In the genomic region with DNA sequence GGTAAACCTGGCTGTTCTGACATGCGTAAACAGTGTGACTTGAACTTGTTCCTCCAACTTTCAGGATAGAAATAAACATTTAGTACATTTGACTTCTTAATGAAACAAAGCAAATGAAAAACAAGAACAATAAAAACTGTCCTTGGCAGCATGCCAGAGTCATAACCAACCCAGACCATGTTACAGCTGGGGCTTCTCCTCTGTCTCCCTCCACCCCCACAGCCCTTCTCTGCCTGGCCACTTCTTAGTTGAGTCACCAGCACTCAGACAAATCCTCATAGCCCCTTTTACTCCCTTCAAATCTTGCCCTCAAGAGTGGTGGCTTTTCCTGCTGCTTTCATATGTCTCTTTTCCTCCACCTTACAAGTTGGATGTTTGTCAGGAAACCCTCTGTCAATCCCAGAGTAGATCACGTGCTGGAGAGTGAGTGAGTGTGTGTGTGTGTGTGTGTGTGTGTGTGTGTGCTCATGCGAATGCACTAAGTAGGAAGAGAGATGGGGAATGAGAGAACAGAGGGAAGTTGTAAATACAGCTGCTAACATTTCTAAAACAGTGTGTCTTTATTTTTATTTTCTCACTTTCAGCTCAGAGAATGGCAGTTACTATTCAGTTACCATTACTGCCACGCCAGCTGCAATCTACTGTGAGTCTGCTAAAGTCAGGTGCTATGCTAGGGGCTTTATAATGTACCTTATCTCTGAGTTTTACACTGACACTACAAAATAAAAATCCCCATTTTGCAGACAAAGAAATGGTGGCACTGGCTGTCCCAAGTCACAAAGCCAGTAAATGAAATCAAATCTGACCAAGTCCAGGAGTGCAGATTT, we compare ENCODE assay signal across 8 cellular contexts. TPM values are rescaled to one million over a fixed set of nuclear protein-coding genes. Genes with fewer than 3 reads are reported as not detected.
DNase-seq lines count a peak whose midpoint lies in the region; TF ChIP-seq lines count a peak whose summit lies in the region.

No MANE protein-coding gene starts in this region.

- H3K9ac ChIP-seq in endodermal cell (ENCODE audit: extremely low read depth, low read length, poor library complexity, severe bottlenecking), result no peak overlapping the region
- H3K9ac ChIP-seq in muscle layer of colon (ENCODE audit: low read length), result peak overlapping the region; percentile 28

- H3K27ac ChIP-seq in endodermal cell (ENCODE audit: low read depth, low read length), result peak overlapping the region; percentile 90
- H3K27ac ChIP-seq in muscle layer of colon (ENCODE audit: low read depth, low read length), result peak overlapping the region; percentile 79

- H3K4me3 ChIP-seq in endodermal cell (ENCODE audit: low read length) (no peak overlapping the region), muscle layer of colon (ENCODE audit: low read depth in 1 of 2, low read length in 2 of 2) (peak overlapping the region in 1 of 2 donors; percentile 20)

- H3K4me1 Mint-ChIP-seq in HFFc6 (ENCODE audit: low read depth) (peaks cover 73% of the 10 kb centered on the region), endodermal cell (peaks cover 9% of the 10 kb centered on the region), type B pancreatic cell (ENCODE audit: unreplicated experiment) (peaks cover 40% of the 10 kb centered on the region)

- TF ChIP-seq CTCF in HFFc6 (IDR thresholded peaks at IDR 0.05), result no peak
- TF ChIP-seq CTCF in endodermal cell (conservative IDR thresholded peaks at IDR 0.05), result no peak
- no peak for TF ChIP-seq CTCF in type B pancreatic cell (conservative IDR thresholded peaks at IDR 0.05)

- no peaks in the 10 kb centered on the region for H3K36me3 ChIP-seq in endodermal cell (ENCODE audit: control insufficient read depth, insufficient read depth, low read length)
- peaks cover 16% of the 10 kb centered on the region for H3K36me3 ChIP-seq in muscle layer of colon (ENCODE audit: insufficient read depth, low read length)

- H3K4me1 ChIP-seq in endodermal cell (ENCODE audit: control insufficient read depth, insufficient read depth, low read length) (no peaks in the 10 kb centered on the region), muscle layer of colon (ENCODE audit: insufficient read depth, low read length) (peaks cover 66% of the 10 kb centered on the region)

- peaks cover 21% of the 10 kb centered on the region for H3K36me3 Mint-ChIP-seq in HFFc6 (ENCODE audit: low read depth)
- H3K36me3 Mint-ChIP-seq in endodermal cell (ENCODE audit: low read depth), result peaks cover 20% of the 10 kb centered on the region
- H3K36me3 Mint-ChIP-seq in type B pancreatic cell, result peaks cover 23% of the 10 kb centered on the region

- 87 to 100% methylated on average over 1 to 4 of the region's 4 CpGs for WGBS in endodermal cell (ENCODE audit: insufficient coverage in 1 of 2, insufficient read length in 1 of 2), 2 experiments

- H3K27me3 ChIP-seq in endodermal cell (ENCODE audit: control insufficient read depth, insufficient read depth, low read length, poor library complexity, severe bottlenecking) (no peaks in the 10 kb centered on the region), muscle layer of colon (ENCODE audit: control insufficient read depth in 1 of 2, insufficient read depth in 2 of 2, low read length in 2 of 2) (no peaks in the 10 kb centered on the region)

- H3K9me3 Mint-ChIP-seq in HFFc6, result no peaks in the 10 kb centered on the region
- peaks cover 4% of the 10 kb centered on the region for H3K9me3 Mint-ChIP-seq in endodermal cell
- H3K9me3 Mint-ChIP-seq in type B pancreatic cell, result no peaks in the 10 kb centered on the region

- H3K27ac Mint-ChIP-seq in HFFc6 (peak overlapping the region; percentile 79), endodermal cell (no peak overlapping the region), type B pancreatic cell (peak overlapping the region; percentile 87)

- H3K4me3 Mint-ChIP-seq in HFFc6 (peak overlapping the region; percentile 53), endodermal cell (no peak overlapping the region), type B pancreatic cell (peak overlapping the region; percentile 72)

- DNase-seq in activated CD4-positive, alpha-beta T cell treated with anti-CD3 and anti-CD28 coated beads for 48 hours, result peak; percentile 65
- DNase-seq in activated CD4-positive, alpha-beta T cell treated with anti-CD3 and anti-CD28 coated beads, Interleukin-2, amount 50 U/mL, for 1 hour, result no peak
- peak; percentile 74 for DNase-seq in HFFc6
- peak; percentile 98 for DNase-seq in NCI-H1092 treated with DMSO at 0.1 percent for 48 hours (lab: John Stamatoyannopoulos, UW)
- peak; percentile 58 for DNase-seq in SW480 (ENCODE audit: low spot score)
- DNase-seq in endodermal cell, result peak; percentile 56
- DNase-seq in type B pancreatic cell (ENCODE audit: extremely low spot score, unreplicated experiment), result no peak

- H3K9me3 ChIP-seq in endodermal cell (ENCODE audit: control insufficient read depth, low read length) (no peaks in the 10 kb centered on the region), muscle layer of colon (ENCODE audit: low read length) (no peaks in the 10 kb centered on the region)

- no peaks in the 10 kb centered on the region; the same call in 1 of the 2 replicates for H3K27me3 Mint-ChIP-seq in HFFc6 (ENCODE audit: insufficient read depth)
- H3K27me3 Mint-ChIP-seq in endodermal cell (ENCODE audit: insufficient read depth), result no peaks in the 10 kb centered on the region
- H3K27me3 Mint-ChIP-seq in type B pancreatic cell, result no peaks in the 10 kb centered on the region

RNA-seq across cellular contexts. Expression of gene SCARB2, which starts 15.0 kb away (rescaled TPM):
- 100 to 1,000 TPM; 126 to 145 (median 138) TPM for total RNA-seq in HFFc6 (2021; fragmentation: NEBNext Ultra II Directional; extraction: Animal tissue kit (Norgen Biotek cat#: 25700))
- total RNA-seq in endodermal cell, result 10 to 100 TPM; 45.8 to 78.5 TPM
- polyA plus RNA-seq in endodermal cell (2013, experiment 1 of 2), result 76.5 TPM
- polyA plus RNA-seq in endodermal cell (2013, experiment 2 of 2), result 71.8 TPM
- 102 and 107 TPM in 2 replicates for total RNA-seq in type B pancreatic cell (ENCODE audit: low replicate concordance)

RNA-seq across cellular contexts. Expression of gene NUP54, which starts 50.4 kb away (rescaled TPM):
- total RNA-seq in HFFc6 (2021; fragmentation: NEBNext Ultra II Directional; extraction: Animal tissue kit (Norgen Biotek cat#: 25700)), result 10 to 100 TPM; 25.7 to 37.8 (median 33.3) TPM
- total RNA-seq in endodermal cell, result 10 to 100 TPM; 78.6 to 88.5 TPM
- polyA plus RNA-seq in endodermal cell (2013, experiment 1 of 2), result 66.5 TPM
- polyA plus RNA-seq in endodermal cell (2013, experiment 2 of 2), result 63.3 TPM
- total RNA-seq in type B pancreatic cell (ENCODE audit: low replicate concordance), result 38.0 and 55.4 TPM in 2 replicates

RNA-seq across cellular contexts. Expression of gene FAM47E, which starts 52.9 kb away (rescaled TPM):
- total RNA-seq in HFFc6 (2021; fragmentation: NEBNext Ultra II Directional; extraction: Animal tissue kit (Norgen Biotek cat#: 25700)), result under 1 TPM in 1 of 6 experiments, not detected in 5; 0.17 TPM
- total RNA-seq in endodermal cell, result 1 to 10 TPM in 1 of 2 donors, under 1 TPM in 1; 0.84 to 2.5 TPM
- 5.7 TPM for polyA plus RNA-seq in endodermal cell (2013, experiment 1 of 2)
- 3.5 TPM for polyA plus RNA-seq in endodermal cell (2013, experiment 2 of 2)
- 3.8 and 5.4 TPM in 2 replicates for total RNA-seq in type B pancreatic cell (ENCODE audit: low replicate concordance)

Comparison
In these comparisons a context has a peak if more than half of its experiments do, and no peak if none do; other contexts are left out.
1. DNase-seq: peak in activated CD4-positive, alpha-beta T cell treated with anti-CD3 and anti-CD28 coated beads for 48 hours (single experiment), HFFc6 (single experiment), NCI-H1092 treated with DMSO at 0.1 percent for 48 hours (single experiment), SW480 (single experiment) and endodermal cell (single experiment); none in activated CD4-positive, alpha-beta T cell treated with anti-CD3 and anti-CD28 coated beads, Interleukin-2, amount 50 U/mL, for 1 hour (single experiment) and type B pancreatic cell (single experiment).